ENCODE assay signal across 10 cellular contexts in genomic region chr6:77857421-77857820, GRCh38.
"Had no signal": no experiment of that assay in that cellular context is flagged by ENCODE, and none has a peak within 500 bp of the region (broad histone marks: within the 10 kb centered on the region; RNA-seq: fewer than 3 reads in every experiment).

No MANE protein-coding gene starts in this region.

- H3K4me1 Mint-ChIP-seq: IgD-negative memory B cell had no signal

- H3K9me3 ChIP-seq: HAP-1 had no signal

- H3K4me3 Mint-ChIP-seq: HFFc6, IgD-negative memory B cell had no signal

- H3K36me3 Mint-ChIP-seq: IgD-negative memory B cell had no signal

- H3K27ac Mint-ChIP-seq: HFFc6, IgD-negative memory B cell had no signal

- H3K36me3 ChIP-seq: HAP-1 had no signal

- H3K27ac ChIP-seq: GM23248, HL-60 had no signal

- ATAC-seq: HCT116, HepG2 had no signal

- DNase-seq: GM23248, GOT3, H7, HFFc6, KBM-7 had no signal

- H3K27me3 Mint-ChIP-seq: IgD-negative memory B cell had no signal

- H3K4me1 ChIP-seq: HAP-1 had no signal

- H3K4me3 ChIP-seq: GM23248, HAP-1 had no signal
